8 cellular contexts compared by ENCODE assay signal in genomic region chr7:105353752-105354328, GRCh38. TPM values are rescaled to one million over a fixed set of nuclear protein-coding genes. Genes with fewer than 3 reads are reported as not detected.
DNase-seq lines count a peak whose midpoint lies in the region; ATAC-seq and TF ChIP-seq lines count a peak whose summit lies in the region.

No MANE protein-coding gene starts in this region.

- peaks cover 0 to 38% (median 27%) of the 10 kb centered on the region in 4 donors for H3K4me1 ChIP-seq in tibial artery
- peaks cover 30 to 64% (median 51%) of the 10 kb centered on the region in 4 donors for H3K4me1 ChIP-seq in esophagus muscularis mucosa

- no peaks in the 10 kb centered on the region for H3K27me3 Mint-ChIP-seq in activated CD4-positive, alpha-beta T cell treated with anti-CD3 and anti-CD28 coated beads, Interleukin-2, amount 10 ng/mL, durations not matched to agents 7 days and 5 days
- no peaks in the 10 kb centered on the region for H3K27me3 Mint-ChIP-seq in T-helper 2 cell treated with Interferon-gamma antibody and Interleukin-4, amounts not matched to agents 5 μg/mL and 100 μg/mL, for 36 hours (ENCODE audit: low read depth)

- H3K36me3 Mint-ChIP-seq in activated CD4-positive, alpha-beta T cell treated with anti-CD3 and anti-CD28 coated beads, Interleukin-2, amount 10 ng/mL, durations not matched to agents 7 days and 5 days (ENCODE audit: low read depth), result peaks cover 9% of the 10 kb centered on the region
- H3K36me3 Mint-ChIP-seq in T-helper 2 cell treated with Interferon-gamma antibody and Interleukin-4, amounts not matched to agents 5 μg/mL and 100 μg/mL, for 36 hours (ENCODE audit: low read depth), result peaks cover 2% of the 10 kb centered on the region

- WGBS in esophagus muscularis mucosa, result 51% methylated on average over 5 of the region's 5 CpGs

- H3K27ac Mint-ChIP-seq in activated CD4-positive, alpha-beta T cell treated with anti-CD3 and anti-CD28 coated beads, Interleukin-2, amount 10 ng/mL, durations not matched to agents 7 days and 5 days, result peak overlapping the region; percentile 97
- H3K27ac Mint-ChIP-seq in T-helper 2 cell treated with Interferon-gamma antibody and Interleukin-4, amounts not matched to agents 5 μg/mL and 100 μg/mL, for 36 hours, result peak overlapping the region; percentile 80

- H3K9me3 ChIP-seq in tibial artery, result no peaks in the 10 kb centered on the region
- H3K9me3 ChIP-seq in esophagus muscularis mucosa, result no peaks in the 10 kb centered on the region

- no peak for TF ChIP-seq POLR2A in esophagus muscularis mucosa (IDR thresholded peaks at IDR 0.05; ENCODE audit: low read depth)

- POLR2A ChIA-PET in activated CD4-positive, alpha-beta T cell treated with anti-CD3 and anti-CD28 coated beads, Interleukin-2, amount 10 ng/mL, durations not matched to agents 7 days and 5 days (lab: Charles Lee), result no interaction called here

- peaks cover 1% of the 10 kb centered on the region for H3K9me3 Mint-ChIP-seq in activated CD4-positive, alpha-beta T cell treated with anti-CD3 and anti-CD28 coated beads, Interleukin-2, amount 10 ng/mL, durations not matched to agents 7 days and 5 days
- no peaks in the 10 kb centered on the region for H3K9me3 Mint-ChIP-seq in T-helper 2 cell treated with Interferon-gamma antibody and Interleukin-4, amounts not matched to agents 5 μg/mL and 100 μg/mL, for 36 hours

- peaks cover 56% of the 10 kb centered on the region for H3K4me1 Mint-ChIP-seq in activated CD4-positive, alpha-beta T cell treated with anti-CD3 and anti-CD28 coated beads, Interleukin-2, amount 10 ng/mL, durations not matched to agents 7 days and 5 days
- peaks cover 47% of the 10 kb centered on the region for H3K4me1 Mint-ChIP-seq in T-helper 2 cell treated with Interferon-gamma antibody and Interleukin-4, amounts not matched to agents 5 μg/mL and 100 μg/mL, for 36 hours (ENCODE audit: low read depth)

- H3K27me3 ChIP-seq in tibial artery, result no peaks in the 10 kb centered on the region
- H3K27me3 ChIP-seq in esophagus muscularis mucosa, result no peaks in the 10 kb centered on the region

- H3K27ac ChIP-seq in tibial artery, result peak overlapping the region in 1 of 2 donors; percentile 9
- H3K27ac ChIP-seq in esophagus muscularis mucosa (replicated peaks in 1 of 4), result peak overlapping the region in 2 of 4 donors; percentile 1 to 56

- no peak overlapping the region for H3K4me3 ChIP-seq in tibial artery
- H3K4me3 ChIP-seq in esophagus muscularis mucosa, result no peak overlapping the region

- CTCF ChIA-PET in activated CD4-positive, alpha-beta T cell treated with anti-CD3 and anti-CD28 coated beads, Interleukin-2, amount 10 ng/mL, durations not matched to agents 7 days and 5 days (lab: Charles Lee), result interaction anchor here (0.6 to 0.7 kb wide), 2 partner anchors 80 to 440 kb away, joined by 3 read pairs; no protein-coding TSS in a partner anchor

- ATAC-seq in left ventricle myocardium superior (peak; percentile 74), HG03135 (IDR thresholded peaks at IDR 0.05; ENCODE audit: unreplicated experiment) (no peak)

- no peak overlapping the region for H3K4me3 Mint-ChIP-seq in activated CD4-positive, alpha-beta T cell treated with anti-CD3 and anti-CD28 coated beads, Interleukin-2, amount 10 ng/mL, durations not matched to agents 7 days and 5 days
- H3K4me3 Mint-ChIP-seq in T-helper 2 cell treated with Interferon-gamma antibody and Interleukin-4, amounts not matched to agents 5 μg/mL and 100 μg/mL, for 36 hours, result peak overlapping the region; percentile 58

- DNase-seq in activated CD4-positive, alpha-beta T cell treated with anti-CD3 and anti-CD28 coated beads, Interleukin-2, amount 10 ng/mL, durations not matched to agents 7 days and 5 days, result peak; percentile 7
- DNase-seq in activated CD4-positive, alpha-beta T cell treated with anti-CD3 and anti-CD28 coated beads, Interleukin-2, amount 50 U/mL, for 4 hours, result no peak
- no peak for DNase-seq in T-helper 2 cell treated with Interferon-gamma antibody and Interleukin-4, amounts not matched to agents 5 μg/mL and 100 μg/mL, for 36 hours (ENCODE audit: low spot score)
- DNase-seq in left ventricle myocardium superior, result peak; percentile 60
- peak; percentile 57 to 74 for DNase-seq in tibial artery
- DNase-seq in foreskin melanocyte, result no peak
- no peak for DNase-seq in esophagus muscularis mucosa (ENCODE audit: extremely low spot score)

- TF ChIP-seq EP300 in esophagus muscularis mucosa (IDR thresholded peaks at IDR 0.05), result no peak

- H3K36me3 ChIP-seq in tibial artery, result no peaks in the 10 kb centered on the region
- H3K36me3 ChIP-seq in esophagus muscularis mucosa, result no peaks in the 10 kb centered on the region

- intact Hi-C loops in left ventricle myocardium superior (cut with micrococcal nuclease), result no loop called here
- intact Hi-C loops in tibial artery (cut with DNase I; ENCODE audit: low total_unique reads), result no loop called here
- intact Hi-C loops in esophagus muscularis mucosa (cut with DNase I), result no loop called here

- TF ChIP-seq CTCF in tibial artery (IDR thresholded peaks at IDR 0.05) (no peak), esophagus muscularis mucosa (IDR thresholded peaks at IDR 0.05) (no peak)

RNA-seq across cellular contexts. Expression of gene SRPK2, which starts 34.9 kb away (rescaled TPM):
- total RNA-seq in activated CD4-positive, alpha-beta T cell treated with anti-CD3 and anti-CD28 coated beads, Interleukin-2, amount 10 ng/mL, durations not matched to agents 7 days and 5 days, result 10 to 100 TPM; 48.5 to 53.6 TPM
- total RNA-seq in left ventricle myocardium superior (29.1 TPM), esophagus muscularis mucosa (10 to 100 TPM; 33.0 to 47.4 (median 42.8) TPM)

Comparison
In these comparisons a context has a peak if more than half of its experiments do, and no peak if none do; other contexts are left out.
1. DNase-seq: peak in activated CD4-positive, alpha-beta T cell treated with anti-CD3 and anti-CD28 coated beads, Interleukin-2, amount 10 ng/mL, durations not matched to agents 7 days and 5 days (single experiment), left ventricle myocardium superior (single experiment) and tibial artery (2 of 2); none in activated CD4-positive, alpha-beta T cell treated with anti-CD3 and anti-CD28 coated beads, Interleukin-2, amount 50 U/mL, for 4 hours (0 of 2), T-helper 2 cell treated with Interferon-gamma antibody and Interleukin-4, amounts not matched to agents 5 μg/mL and 100 μg/mL, for 36 hours (single experiment), foreskin melanocyte (single experiment) and esophagus muscularis mucosa (single experiment).